ENCODE assay signal across 12 cellular contexts in the genomic region with DNA sequence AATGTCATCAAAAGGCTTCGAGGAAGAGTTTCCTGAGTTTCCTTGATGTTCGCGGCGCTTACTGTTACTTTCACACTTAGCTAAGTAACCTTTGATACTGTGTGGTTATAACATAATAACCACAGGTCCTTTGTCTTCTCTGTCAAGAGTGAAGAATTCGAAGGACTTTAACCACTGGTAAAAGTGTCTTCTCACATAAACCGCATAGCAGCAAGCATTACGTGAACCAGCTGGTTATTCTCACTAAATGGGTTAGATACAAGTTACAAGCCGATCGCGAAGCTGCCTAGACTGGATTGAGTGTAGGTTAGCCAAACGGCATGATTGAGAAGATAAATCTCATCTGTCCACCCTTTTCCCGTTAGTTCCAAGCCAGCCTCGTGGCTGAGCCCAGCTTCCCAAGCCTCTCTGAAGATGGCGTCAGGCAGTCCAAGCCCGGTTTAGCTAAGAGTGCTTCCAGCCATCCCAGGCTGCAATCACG. TPM values are rescaled to one million over a fixed set of nuclear protein-coding genes. Genes with fewer than 3 reads are reported as not detected.
DNase-seq lines count a peak whose midpoint lies in the region; ATAC-seq, FAIRE-seq and TF ChIP-seq lines count a peak whose summit lies in the region.
"Had no signal": no experiment of that assay in that cellular context is flagged by ENCODE, and none has a peak within 500 bp of the region (broad histone marks: within the 10 kb centered on the region; RNA-seq: fewer than 3 reads in every experiment).

No MANE protein-coding gene starts in this region.

- no peak for TF ChIP-seq CTCF in activated B cell treated with CpG ODN at 0.5 μM for 24 hours (IDR thresholded peaks at IDR 0.05)
- TF ChIP-seq CTCF in spleen (IDR thresholded peaks at IDR 0.05 in 8 of 11, conservative IDR thresholded peaks at IDR 0.05 in 3 of 11), result no peak

- H3K36me3 Mint-ChIP-seq in activated B cell treated with CpG ODN at 0.5 μM for 24 hours (ENCODE audit: low read depth), result no peaks in the 10 kb centered on the region
- no peaks in the 10 kb centered on the region for H3K36me3 Mint-ChIP-seq in dendritic cell treated with granulocyte-macrophage colony-stimulating factor and Interleukin-4, amounts not matched to agents 40 ng/mL and 50 ng/mL, for 4 days (ENCODE audit: low read depth)

- peaks cover 43 to 100% (median 73%) of the 10 kb centered on the region in 6 donors for H3K4me1 ChIP-seq in spleen

- H3K4me3 Mint-ChIP-seq in activated B cell treated with CpG ODN at 0.5 μM for 24 hours, result peak overlapping the region; percentile 62
- no peak overlapping the region for H3K4me3 Mint-ChIP-seq in dendritic cell treated with granulocyte-macrophage colony-stimulating factor and Interleukin-4, amounts not matched to agents 40 ng/mL and 50 ng/mL, for 4 days

- peak overlapping the region; percentile 97 for H3K27ac Mint-ChIP-seq in activated B cell treated with CpG ODN at 0.5 μM for 24 hours
- H3K27ac Mint-ChIP-seq in dendritic cell treated with granulocyte-macrophage colony-stimulating factor and Interleukin-4, amounts not matched to agents 40 ng/mL and 50 ng/mL, for 4 days, result peak overlapping the region; percentile 95

- no peak for TF ChIP-seq POLR2A in spleen (IDR thresholded peaks at IDR 0.05)

- H3K27ac ChIP-seq in spleen, result peak overlapping the region in 7 of 8 donors; percentile 18 to 100 (median 92)
- H3K27ac ChIP-seq: sigmoid colon, SJSA1 had no signal

- CTCF ChIA-PET in activated B cell treated with CpG ODN at 0.5 μM for 24 hours (lab: Charles Lee), result interaction anchor here (0.8 to 2.4 kb wide), 3 partner anchors 11 to 60 kb away, joined by 3 to 7 read pairs (median 5); no protein-coding TSS in a partner anchor

- no peak for ATAC-seq in activated B cell treated with CpG ODN at 0.5 μM for 24 hours (ENCODE audit: low read depth)

- no peaks in the 10 kb centered on the region for H3K27me3 Mint-ChIP-seq in activated B cell treated with CpG ODN at 0.5 μM for 24 hours
- H3K27me3 Mint-ChIP-seq in dendritic cell treated with granulocyte-macrophage colony-stimulating factor and Interleukin-4, amounts not matched to agents 40 ng/mL and 50 ng/mL, for 4 days, result no peaks in the 10 kb centered on the region

- WGBS in spleen, 5 donors, result 60 to 75% (median 74%) methylated on average over 15 to 16 of the region's 16 CpGs

- no peaks in the 10 kb centered on the region for H3K36me3 ChIP-seq in spleen
- H3K36me3 ChIP-seq: sigmoid colon, SJSA1 had no signal

- peak; percentile 84 for FAIRE-seq in GM19239 (lab: Jason Lieb, UNC)

- no peaks in the 10 kb centered on the region for H3K9me3 Mint-ChIP-seq in activated B cell treated with CpG ODN at 0.5 μM for 24 hours
- no peaks in the 10 kb centered on the region for H3K9me3 Mint-ChIP-seq in dendritic cell treated with granulocyte-macrophage colony-stimulating factor and Interleukin-4, amounts not matched to agents 40 ng/mL and 50 ng/mL, for 4 days

- intact Hi-C loops in activated B cell treated with CpG ODN at 0.5 μM for 24 hours (cut with micrococcal nuclease), result no loop called here
- intact Hi-C loops in dendritic cell treated with granulocyte-macrophage colony-stimulating factor and Interleukin-4, amounts not matched to agents 40 ng/mL and 50 ng/mL, for 4 days (cut with micrococcal nuclease), result no loop called here
- intact Hi-C loops in spleen (cut with DNase I; ENCODE audit: low total_unique reads), result no loop called here

- H3K27me3 ChIP-seq in spleen (replicated peaks in 1 of 7), result peaks cover 0 to 12% (median 0%) of the 10 kb centered on the region in 7 donors
- H3K27me3 ChIP-seq: sigmoid colon, SJSA1 had no signal

- POLR2A ChIA-PET in activated B cell treated with CpG ODN at 0.5 μM for 24 hours (lab: Charles Lee), result interaction anchor here (0.9 to 6.7 kb wide), 9 partner anchors 15 to 158 kb away, joined by 3 to 102 read pairs (median 3); a partner anchor contains a TSS

- no peak for DNase-seq in GM19239 (ENCODE audit: insufficient read length, low spot score)
- DNase-seq in activated B cell treated with CpG ODN at 0.5 μM for 24 hours, result no peak
- no peak for DNase-seq in spleen
- no peak for DNase-seq in NCI-H2081 treated with DMSO at 0.1 percent for 48 hours (lab: John Stamatoyannopoulos, UW)
- no peak for DNase-seq in NCI-H446 (lab: John Stamatoyannopoulos, UW)
- no peak for DNase-seq in SHP77 (lab: John Stamatoyannopoulos, UW)
- DNase-seq: foreskin melanocyte, NCI-H345, sigmoid colon had no signal

- no peaks in the 10 kb centered on the region for H3K9me3 ChIP-seq in spleen
- H3K9me3 ChIP-seq: sigmoid colon, SJSA1 had no signal

- H3K4me1 Mint-ChIP-seq in activated B cell treated with CpG ODN at 0.5 μM for 24 hours, result peaks cover 73% of the 10 kb centered on the region
- peaks cover 80% of the 10 kb centered on the region for H3K4me1 Mint-ChIP-seq in dendritic cell treated with granulocyte-macrophage colony-stimulating factor and Interleukin-4, amounts not matched to agents 40 ng/mL and 50 ng/mL, for 4 days (ENCODE audit: low read depth)

- H3K4me3 ChIP-seq in spleen, result peak overlapping the region in 1 of 8 donors; percentile 65
- H3K4me3 ChIP-seq: lung, sigmoid colon, SJSA1 had no signal

RNA-seq across cellular contexts. Expression of a gene that starts 18.3 kb away (rescaled TPM):
- total RNA-seq in activated B cell treated with CpG ODN at 0.5 μM for 24 hours (66.8 and 71.1 TPM in 2 replicates), spleen (100 to 1,000 TPM in 5 of 7 donors, 10 to 100 TPM in 2; 87.1 to 133 (median 114) TPM)
- polyA plus RNA-seq in spleen, result 10 to 100 TPM; 73.6 to 77.9 (median 77.4) TPM
